ENCODE assay signal across 1 cellular context in the genomic region with DNA sequence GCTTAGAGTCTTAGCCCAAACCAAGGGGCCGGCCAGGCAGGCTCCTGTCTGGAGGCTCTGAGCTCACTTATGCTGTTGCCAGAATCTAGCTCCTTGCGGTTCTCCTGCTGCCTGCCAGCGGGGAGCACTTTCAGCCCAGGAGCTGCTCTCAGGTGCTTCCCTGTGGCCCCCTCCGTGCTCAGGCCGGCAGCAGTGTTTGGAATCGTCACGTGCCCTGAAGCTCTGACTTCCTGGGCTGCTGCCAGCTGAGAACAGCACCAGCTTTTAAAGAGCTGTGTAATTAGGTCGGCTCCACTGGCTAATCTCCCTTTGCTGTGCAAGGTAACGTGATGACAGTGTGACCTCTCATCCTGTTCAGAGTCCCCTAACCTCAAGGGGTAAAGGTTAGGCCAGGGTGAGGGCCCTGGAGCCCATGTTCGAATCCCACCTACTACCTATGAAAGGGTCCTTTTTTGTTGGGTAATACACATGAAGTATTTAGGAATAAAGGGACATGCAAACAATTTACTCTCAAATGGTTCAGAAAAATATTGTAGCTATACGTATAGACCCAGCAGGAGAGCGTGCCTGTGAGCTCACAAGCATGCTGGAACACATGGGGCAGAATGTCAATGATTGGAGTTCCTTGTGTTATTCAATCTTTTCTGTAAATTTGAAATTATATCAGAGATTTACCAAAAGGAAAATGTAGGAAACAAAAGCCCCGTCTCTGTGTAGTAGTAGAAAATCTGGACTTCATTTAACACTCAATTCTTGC.
TF ChIP-seq lines count a peak whose summit lies in the region.

No MANE protein-coding gene starts in this region.

TF ChIP-seq in HepG2, 621 proteins besides CTCF, POLR2A, EP300 and RAD21 (continued from another document and continues in another):
- TF ChIP-seq ESRRA (CRISPR knock-in tag; IDR thresholded peaks at IDR 0.05; ENCODE audit: low read depth) (peak; percentile 85), ZNF432 (CRISPR knock-in tag; IDR thresholded peaks at IDR 0.05; ENCODE audit: borderline replicate concordance) (no peak), NFE2L1 (CRISPR knock-in tag; IDR thresholded peaks at IDR 0.05; ENCODE audit: borderline replicate concordance) (no peak), ZNF768 (CRISPR knock-in tag; IDR thresholded peaks at IDR 0.05) (peak; percentile 21; the same call in 1 of the 2 replicates), TFE3 (CRISPR knock-in tag; IDR thresholded peaks at IDR 0.05) (peak; percentile 68), ZBTB7B (CRISPR knock-in tag; IDR thresholded peaks at IDR 0.05) (0 out of 2 replicates have a peak, but pooled peaks have one; percentile 31), ZNF577 (CRISPR knock-in tag; IDR thresholded peaks at IDR 0.05; ENCODE audit: borderline replicate concordance, low read depth) (no peak), ZBTB33 (CRISPR knock-in tag; IDR thresholded peaks at IDR 0.05) (0 out of 2 replicates have a peak, but pooled peaks have one; percentile 4), NR2F6 (IDR thresholded peaks at IDR 0.05) (peak; percentile 56), NR2F6 (CRISPR knock-in tag; IDR thresholded peaks at IDR 0.05) (peak; percentile 67), ZMYM2 (CRISPR knock-in tag; IDR thresholded peaks at IDR 0.05) (peak; percentile 73; the same call in 1 of the 2 replicates), ZNF263 (CRISPR knock-in tag; IDR thresholded peaks at IDR 0.05) (peak; percentile 97), IRF1 (CRISPR knock-in tag; IDR thresholded peaks at IDR 0.05; ENCODE audit: low read depth) (no peak), ZBTB4 (CRISPR knock-in tag; IDR thresholded peaks at IDR 0.05; ENCODE audit: borderline replicate concordance) (no peak), HNF4A (CRISPR knock-in tag; IDR thresholded peaks at IDR 0.05) (peak; percentile 89), ZNF225 (CRISPR knock-in tag; IDR thresholded peaks at IDR 0.05) (no peak), THRA (CRISPR knock-in tag; IDR thresholded peaks at IDR 0.05; ENCODE audit: borderline replicate concordance) (peak; percentile 38; the same call in 1 of the 2 replicates), ZNF549 (CRISPR knock-in tag; IDR thresholded peaks at IDR 0.05) (no peak), ATAD3A (CRISPR knock-in tag; IDR thresholded peaks at IDR 0.05) (no peak), ONECUT2 (CRISPR knock-in tag; IDR thresholded peaks at IDR 0.05) (no peak), NR2F2 (IDR thresholded peaks at IDR 0.05; ENCODE audit: borderline replicate concordance, low read depth) (0 out of 2 replicates have a peak, but pooled peaks have one; percentile 28), ZNF800 (CRISPR knock-in tag; IDR thresholded peaks at IDR 0.05) (no peak), SRF (IDR thresholded peaks at IDR 0.05; ENCODE audit: low read depth, low read length) (no peak), RXRA (CRISPR knock-in tag; IDR thresholded peaks at IDR 0.05) (0 out of 2 replicates have a peak, but pooled peaks have one; percentile 21), DR1 (CRISPR knock-in tag; IDR thresholded peaks at IDR 0.05) (no peak), ZNF468 (CRISPR knock-in tag; IDR thresholded peaks at IDR 0.05) (no peak), ZMYM4 (CRISPR knock-in tag; IDR thresholded peaks at IDR 0.05) (peak; percentile 18; the same call in 1 of the 2 replicates), BHLHE40 (IDR thresholded peaks at IDR 0.05; ENCODE audit: low read length) (peak; percentile 88), ZMYM3 (CRISPR knock-in tag; IDR thresholded peaks at IDR 0.05) (peak; percentile 29; the same call in 1 of the 2 replicates), CCDC6 (CRISPR knock-in tag; IDR thresholded peaks at IDR 0.05) (no peak), DMTF1 (CRISPR knock-in tag; IDR thresholded peaks at IDR 0.05) (no peak), HNF1B (CRISPR knock-in tag; IDR thresholded peaks at IDR 0.05) (0 out of 2 replicates have a peak, but pooled peaks have one; percentile 21), NR2F1 (CRISPR knock-in tag; IDR thresholded peaks at IDR 0.05) (peak; percentile 40 to 53; a peak in 3 of 4 replicates), PITX1 (CRISPR knock-in tag; IDR thresholded peaks at IDR 0.05) (peak; percentile 71)
- TF ChIP-seq, protein P1, sequence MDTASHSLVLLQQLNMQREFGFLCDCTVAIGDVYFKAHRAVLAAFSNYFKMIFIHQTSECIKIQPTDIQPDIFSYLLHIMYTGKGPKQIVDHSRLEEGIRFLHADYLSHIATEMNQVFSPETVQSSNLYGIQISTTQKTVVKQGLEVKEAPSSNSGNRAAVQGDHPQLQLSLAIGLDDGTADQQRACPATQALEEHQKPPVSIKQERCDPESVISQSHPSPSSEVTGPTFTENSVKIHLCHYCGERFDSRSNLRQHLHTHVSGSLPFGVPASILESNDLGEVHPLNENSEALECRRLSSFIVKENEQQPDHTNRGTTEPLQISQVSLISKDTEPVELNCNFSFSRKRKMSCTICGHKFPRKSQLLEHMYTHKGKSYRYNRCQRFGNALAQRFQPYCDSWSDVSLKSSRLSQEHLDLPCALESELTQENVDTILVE (CRISPR knock-in tag; IDR thresholded peaks at IDR 0.05) = 0 out of 2 replicates have a peak, but pooled peaks have one; percentile 28
- TF ChIP-seq, protein P2, sequence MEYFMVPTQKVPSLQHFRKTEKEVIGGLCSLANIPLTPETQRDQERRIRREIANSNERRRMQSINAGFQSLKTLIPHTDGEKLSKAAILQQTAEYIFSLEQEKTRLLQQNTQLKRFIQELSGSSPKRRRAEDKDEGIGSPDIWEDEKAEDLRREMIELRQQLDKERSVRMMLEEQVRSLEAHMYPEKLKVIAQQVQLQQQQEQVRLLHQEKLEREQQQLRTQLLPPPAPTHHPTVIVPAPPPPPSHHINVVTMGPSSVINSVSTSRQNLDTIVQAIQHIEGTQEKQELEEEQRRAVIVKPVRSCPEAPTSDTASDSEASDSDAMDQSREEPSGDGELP (IDR thresholded peaks at IDR 0.05; ENCODE audit: borderline replicate concordance, low read depth) = peak; percentile 35; the same call in 1 of the 2 replicates
